ENCODE assay signal across 9 cellular contexts in genomic region chr15:68794869-68795268, GRCh38.
DNase-seq lines count a peak whose midpoint lies in the region; ATAC-seq and TF ChIP-seq lines count a peak whose summit lies in the region.
"Had no signal": no experiment of that assay in that cellular context is flagged by ENCODE, and none has a peak within 500 bp of the region (broad histone marks: within the 10 kb centered on the region; RNA-seq: fewer than 3 reads in every experiment).

No MANE protein-coding gene starts in this region.

- H3K27me3 Mint-ChIP-seq in nephron progenitor cell (ENCODE audit: low read depth, poor library complexity) = no peaks in the 10 kb centered on the region

- H3K36me3 ChIP-seq in OCI-LY3 (replicated peaks; ENCODE audit: low read depth, low read length) = peaks cover 39% of the 10 kb centered on the region

- peak overlapping the region; percentile 47 for H3K9ac ChIP-seq in OCI-LY3 (ENCODE audit: low read length)

- ATAC-seq in GM21723 (IDR thresholded peaks at IDR 0.05; ENCODE audit: unreplicated experiment) = no peak

- H3K4me1 ChIP-seq in OCI-LY3 (ENCODE audit: low read length) = peaks cover 97% of the 10 kb centered on the region

- no peaks in the 10 kb centered on the region for H3K27me3 ChIP-seq in OCI-LY3 (ENCODE audit: low read depth, low read length)

- H2AFZ ChIP-seq in OCI-LY3 (ENCODE audit: low read depth, low read length) = no peak overlapping the region

- peaks cover 99% of the 10 kb centered on the region for H3K4me1 Mint-ChIP-seq in nephron progenitor cell

- peaks cover 37% of the 10 kb centered on the region for H3K36me3 Mint-ChIP-seq in nephron progenitor cell (ENCODE audit: low read depth)

- peak overlapping the region; percentile 93 for H3K4me2 ChIP-seq in OCI-LY3 (ENCODE audit: low read length)

- H3K27ac Mint-ChIP-seq in nephron progenitor cell = peak overlapping the region; percentile 59

- H4K20me1 ChIP-seq in OCI-LY3 (ENCODE audit: insufficient read depth, low read length) = peaks cover 100% of the 10 kb centered on the region

- no peaks in the 10 kb centered on the region for H3K9me3 Mint-ChIP-seq in nephron progenitor cell

- peaks cover 100% of the 10 kb centered on the region for H3K79me2 ChIP-seq in OCI-LY3 (ENCODE audit: low read length)

- H3K27ac ChIP-seq in OCI-LY3 (ENCODE audit: low read length) = peak overlapping the region; percentile 67

- H3K4me3 ChIP-seq in OCI-LY3 (ENCODE audit: low read length) (peak overlapping the region; percentile 70), epithelial cell of esophagus (ENCODE audit: low read length) (no peak overlapping the region)

- no peaks in the 10 kb centered on the region for H3K9me3 ChIP-seq in OCI-LY3 (ENCODE audit: insufficient read depth, low read length)

- DNase-seq in Ammon's horn (ENCODE audit: low spot score) (peak; percentile 71), epithelial cell of esophagus (ENCODE audit: low read depth) (no peak), nephron progenitor cell (no peak), NCI-H524 treated with DMSO at 0.1 percent for 48 hours (lab: John Stamatoyannopoulos, UW) (no peak), inferior parietal cortex (ENCODE audit: extremely low spot score) (no peak)
- DNase-seq in effector CD4-positive, alpha-beta T cell = no peak
- DNase-seq: GDM1 had no signal

- peak overlapping the region; percentile 66 for H3K4me3 Mint-ChIP-seq in nephron progenitor cell

- TF ChIP-seq CTCF in OCI-LY3 (IDR thresholded peaks at IDR 0.05; ENCODE audit: low read depth, low read length) (no peak), epithelial cell of esophagus (IDR thresholded peaks at IDR 0.05; ENCODE audit: insufficient read depth, low read depth, low read length, missing control alignments) (peak; percentile 2), nephron progenitor cell (IDR thresholded peaks at IDR 0.05) (no peak)
